In genomic region chr5:76785493-76785892, GRCh38 we compare ENCODE assay signal across 18 cellular contexts. TPM values are rescaled to one million over a fixed set of nuclear protein-coding genes. Genes with fewer than 3 reads are reported as not detected.
DNase-seq lines count a peak whose midpoint lies in the region; ATAC-seq, FAIRE-seq and TF ChIP-seq lines count a peak whose summit lies in the region.
"Had no signal": no experiment of that assay in that cellular context is flagged by ENCODE, and none has a peak within 500 bp of the region (broad histone marks: within the 10 kb centered on the region; RNA-seq: fewer than 3 reads in every experiment).

No MANE protein-coding gene starts in this region.

- ATAC-seq in Panc1: peak; percentile 60
- no peak for ATAC-seq in HG03469 (IDR thresholded peaks at IDR 0.05; ENCODE audit: unreplicated experiment)
- no peak for ATAC-seq in stimulated activated naive B cell treated with anti-CD40 and anti-IgM and Interleukin-4, amounts not matched to agents 10 μg/mL and 1 μg/mL and 100 μg/mL, for 72 hours (replicated peaks)
- no peak for ATAC-seq in GM19351 (IDR thresholded peaks at IDR 0.05; ENCODE audit: unreplicated experiment)
- ATAC-seq: left cardiac atrium had no signal

- TF ChIP-seq CTCF in Panc1 (IDR thresholded peaks at IDR 0.05) (no peak), endothelial cell (IDR thresholded peaks at IDR 0.05; ENCODE audit: unreplicated experiment) (no peak), kidney (IDR thresholded peaks at IDR 0.05; ENCODE audit: borderline replicate concordance, extremely low read depth, insufficient read depth) (no peak)

- CTCF ChIA-PET in Panc1 (lab: Charles Lee): no interaction called here

- H3K27me3 Mint-ChIP-seq in endothelial cell (ENCODE audit: unreplicated experiment): peaks cover under 1% of the 10 kb centered on the region
- H3K27me3 Mint-ChIP-seq in stimulated activated naive B cell treated with anti-CD40 and anti-IgM and Interleukin-4, amounts not matched to agents 10 μg/mL and 1 μg/mL and 100 μg/mL, for 72 hours: peaks cover 0 to 4% of the 10 kb centered on the region in 2 donors
- H3K27me3 Mint-ChIP-seq: CD4-positive, alpha-beta T cell had no signal

- H3K36me3 ChIP-seq in Panc1 (ENCODE audit: control insufficient read depth, insufficient read depth, low read length): no peaks in the 10 kb centered on the region
- no peaks in the 10 kb centered on the region for H3K36me3 ChIP-seq in kidney (ENCODE audit: control insufficient read depth in 1 of 2, insufficient read depth in 2 of 2, low read length in 2 of 2)

- H3K9me3 ChIP-seq in Panc1 (ENCODE audit: control insufficient read depth, insufficient read depth, low read depth, low read length): peaks cover 10% of the 10 kb centered on the region; the same call in 1 of the 2 replicates
- H3K9me3 ChIP-seq in kidney (ENCODE audit: control insufficient read depth in 1 of 2, low read length in 2 of 2): no peaks in the 10 kb centered on the region

- H3K4me3 Mint-ChIP-seq in endothelial cell (ENCODE audit: unreplicated experiment): no peak overlapping the region
- no peak overlapping the region for H3K4me3 Mint-ChIP-seq in stimulated activated naive B cell treated with anti-CD40 and anti-IgM and Interleukin-4, amounts not matched to agents 10 μg/mL and 1 μg/mL and 100 μg/mL, for 72 hours
- H3K4me3 Mint-ChIP-seq: CD4-positive, alpha-beta T cell had no signal

- H3K4me1 ChIP-seq in Panc1 (ENCODE audit: control insufficient read depth, insufficient read depth, low read length) (peaks cover 11% of the 10 kb centered on the region), kidney (ENCODE audit: control insufficient read depth in 1 of 2, insufficient read depth in 1 of 2, low read depth in 1 of 2, low read length in 2 of 2) (peaks cover 0 to 3% of the 10 kb centered on the region in 2 donors)

- H3K27me3 ChIP-seq in Panc1 (ENCODE audit: control insufficient read depth, insufficient read depth, low read length): no peaks in the 10 kb centered on the region

- H3K27ac Mint-ChIP-seq in endothelial cell (ENCODE audit: unreplicated experiment): peak overlapping the region; percentile 25
- no peak overlapping the region for H3K27ac Mint-ChIP-seq in stimulated activated naive B cell treated with anti-CD40 and anti-IgM and Interleukin-4, amounts not matched to agents 10 μg/mL and 1 μg/mL and 100 μg/mL, for 72 hours
- H3K27ac Mint-ChIP-seq: CD4-positive, alpha-beta T cell had no signal

- H3K9me3 Mint-ChIP-seq in endothelial cell (ENCODE audit: unreplicated experiment): no peaks in the 10 kb centered on the region
- H3K9me3 Mint-ChIP-seq in stimulated activated naive B cell treated with anti-CD40 and anti-IgM and Interleukin-4, amounts not matched to agents 10 μg/mL and 1 μg/mL and 100 μg/mL, for 72 hours: no peaks in the 10 kb centered on the region
- H3K9me3 Mint-ChIP-seq: CD4-positive, alpha-beta T cell had no signal

- DNase-seq in ELR (ENCODE audit: low read depth) (peak; percentile 71), Panc1 (ENCODE audit: low read depth, low spot score) (no peak), endothelial cell (ENCODE audit: low spot score) (no peak), myocyte (ENCODE audit: low read depth) (peak; percentile 61), kidney (no peak)
- DNase-seq in stimulated activated naive B cell treated with anti-CD40 and anti-IgM and Interleukin-4, amounts not matched to agents 10 μg/mL and 1 μg/mL and 100 μg/mL, for 72 hours: no peak
- DNase-seq: activated CD4-positive, alpha-beta T cell treated with anti-CD3 and anti-CD28 coated beads for 4 hours; activated gamma-delta T cell; CD4-positive, alpha-beta T cell; cerebellar nuclear complex; left cardiac atrium; MV-4-11; NCI-H345; stimulated activated CD4-positive, alpha-beta T cell treated with anti-CD3 and anti-CD28 coated beads, Interleukin-1b, Interleukin-23, amount 100 ng/mL, for 48 hours; stimulated activated naive CD4-positive, alpha-beta T cell had no signal

- H3K9ac ChIP-seq in kidney (ENCODE audit: low read length in 2 of 2): no peak overlapping the region

- H3K4me1 Mint-ChIP-seq in endothelial cell (ENCODE audit: unreplicated experiment): peaks cover 41% of the 10 kb centered on the region
- no peaks in the 10 kb centered on the region for H3K4me1 Mint-ChIP-seq in stimulated activated naive B cell treated with anti-CD40 and anti-IgM and Interleukin-4, amounts not matched to agents 10 μg/mL and 1 μg/mL and 100 μg/mL, for 72 hours

- intact Hi-C loops in Panc1 (cut with micrococcal nuclease; ENCODE audit: unreplicated experiment): no loop called here
- intact Hi-C loops in kidney (cut with DNase I): no loop called here

- FAIRE-seq in kidney (lab: Jason Lieb, UNC): no peak

- in situ Hi-C loops in Panc1 (cut with HindIII; ENCODE audit: low pct_unique_long_range_greater_than_20kb, low sequenced_read_pairs): no loop called here

- no peak overlapping the region for H3K27ac ChIP-seq in Panc1 (ENCODE audit: low read length)
- no peak overlapping the region for H3K27ac ChIP-seq in kidney (ENCODE audit: low read depth in 2 of 2, low read length in 2 of 2)
- H3K27ac ChIP-seq: SK-N-MC had no signal

- H3K36me3 Mint-ChIP-seq in endothelial cell (ENCODE audit: low read depth, unreplicated experiment): no peaks in the 10 kb centered on the region
- H3K36me3 Mint-ChIP-seq in stimulated activated naive B cell treated with anti-CD40 and anti-IgM and Interleukin-4, amounts not matched to agents 10 μg/mL and 1 μg/mL and 100 μg/mL, for 72 hours: no peaks in the 10 kb centered on the region

- no TSS peak for BruUV-seq in Panc1 (replicated peaks; lab: Mats Ljungman, UMichigan)

- POLR2A ChIA-PET in Panc1 (lab: Charles Lee): no interaction called here

- H3K4me3 ChIP-seq in Panc1 (ENCODE audit: low read depth in 2 of 2, low read length in 2 of 2) (no peak overlapping the region), kidney (ENCODE audit: low read length in 2 of 2) (no peak overlapping the region)
- H3K4me3 ChIP-seq: SK-N-MC had no signal

RNA-seq across cellular contexts. Expression of gene F2RL1, which starts 33.3 kb away (rescaled TPM):
- 65.9 TPM for total RNA-seq in Panc1 (2021; ENCODE audit: unreplicated experiment)
- polyA plus RNA-seq in Panc1 (2012; ENCODE audit: insufficient read length): 26.8 TPM
- total RNA-seq in endothelial cell (ENCODE audit: unreplicated experiment): 141 TPM
- not detected in 2 replicates for total RNA-seq in myocyte
- 0.05 TPM for polyA plus RNA-seq in myocyte (2012)
- 51.9 TPM for total RNA-seq in kidney
- 24.5 TPM for polyA plus RNA-seq in kidney (ENCODE audit: insufficient read depth, low read depth, low replicate concordance)

Comparison
In these comparisons a context has a peak if more than half of its experiments do, and no peak if none do; other contexts are left out.
1. DNase-seq: peak in ELR (single experiment) and myocyte (single experiment); none in Panc1 (single experiment), endothelial cell (single experiment), kidney (single experiment) and stimulated activated naive B cell treated with anti-CD40 and anti-IgM and Interleukin-4, amounts not matched to agents 10 μg/mL and 1 μg/mL and 100 μg/mL, for 72 hours (single experiment).
2. RNA of gene F2RL1, which starts 33.3 kb away (total RNA-seq): 141 TPM in endothelial cell (single experiment), 65.9 TPM in Panc1 (single experiment) and 51.9 TPM in kidney (single experiment); not detected in myocyte; every median in the first group is over 10 times any median in the second.